In the genomic region with DNA sequence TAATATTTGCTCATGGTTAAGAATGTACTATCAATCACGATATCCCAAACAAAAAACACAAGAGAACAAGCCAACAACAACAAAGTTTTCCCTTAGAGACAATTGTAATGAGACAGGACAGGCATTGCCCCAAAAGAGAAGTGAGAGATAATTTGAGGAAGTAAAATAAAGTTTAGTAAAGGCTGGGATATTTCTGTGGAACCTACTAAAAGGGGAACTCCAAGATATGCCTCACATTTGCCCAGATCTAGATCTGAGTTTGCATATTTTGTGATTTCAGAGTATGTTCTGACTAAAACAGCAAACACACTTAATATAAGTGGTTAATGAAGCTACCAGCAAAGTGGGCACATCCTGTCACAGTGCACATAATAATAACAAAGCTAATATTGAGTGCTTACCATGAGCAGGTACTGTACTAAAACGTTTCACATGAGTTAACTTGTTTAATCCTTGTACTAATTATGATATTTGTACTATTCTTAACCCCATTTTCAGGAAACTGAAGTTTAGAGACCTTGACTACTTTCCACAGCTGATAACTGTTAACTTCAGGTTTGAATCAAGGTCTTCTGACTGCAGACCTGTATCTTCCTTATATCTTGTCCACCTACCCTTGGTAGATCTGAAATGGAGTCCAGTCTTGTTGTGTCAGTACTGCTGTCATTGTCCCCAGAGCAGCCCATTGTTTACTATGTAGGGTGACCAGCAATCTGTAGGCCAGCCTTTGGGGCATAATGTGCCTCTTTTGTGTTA, we compare ENCODE assay signal across 1 cellular context.
TF ChIP-seq lines count a peak whose summit lies in the region.

No MANE protein-coding gene starts in this region.

TF ChIP-seq in GM12878, 131 proteins besides CTCF, POLR2A, EP300 and RAD21 (continued from another document and continues in another):
- TF ChIP-seq, protein P1, sequence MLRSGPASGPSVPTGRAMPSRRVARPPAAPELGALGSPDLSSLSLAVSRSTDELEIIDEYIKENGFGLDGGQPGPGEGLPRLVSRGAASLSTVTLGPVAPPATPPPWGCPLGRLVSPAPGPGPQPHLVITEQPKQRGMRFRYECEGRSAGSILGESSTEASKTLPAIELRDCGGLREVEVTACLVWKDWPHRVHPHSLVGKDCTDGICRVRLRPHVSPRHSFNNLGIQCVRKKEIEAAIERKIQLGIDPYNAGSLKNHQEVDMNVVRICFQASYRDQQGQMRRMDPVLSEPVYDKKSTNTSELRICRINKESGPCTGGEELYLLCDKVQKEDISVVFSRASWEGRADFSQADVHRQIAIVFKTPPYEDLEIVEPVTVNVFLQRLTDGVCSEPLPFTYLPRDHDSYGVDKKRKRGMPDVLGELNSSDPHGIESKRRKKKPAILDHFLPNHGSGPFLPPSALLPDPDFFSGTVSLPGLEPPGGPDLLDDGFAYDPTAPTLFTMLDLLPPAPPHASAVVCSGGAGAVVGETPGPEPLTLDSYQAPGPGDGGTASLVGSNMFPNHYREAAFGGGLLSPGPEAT (IDR thresholded peaks at IDR 0.05; ENCODE audit: low read depth): peak; percentile 99
- TF ChIP-seq ZNF384 (IDR thresholded peaks at IDR 0.05; ENCODE audit: borderline replicate concordance, low read depth, low read length) (no peak), RAD51 (IDR thresholded peaks at IDR 0.05) (0 out of 2 replicates have a peak, but pooled peaks have one; percentile 23), RFX5 (IDR thresholded peaks at IDR 0.05; ENCODE audit: low read depth, low read length) (no peak), RCOR1 (conservative IDR thresholded peaks at IDR 0.05; ENCODE audit: low read depth, low read length) (0 out of 2 replicates have a peak, but pooled peaks have one; percentile 46), SIN3A (IDR thresholded peaks at IDR 0.05; ENCODE audit: low read depth, low read length) (no peak), CHD2 (IDR thresholded peaks at IDR 0.05; ENCODE audit: borderline replicate concordance, low read depth, low read length) (peak; percentile 74; the same call in 1 of the 2 replicates), HDAC2 (IDR thresholded peaks at IDR 0.05) (no peak), NR2C1 (IDR thresholded peaks at IDR 0.05) (no peak), HDAC6 (IDR thresholded peaks at IDR 0.05; ENCODE audit: unreplicated experiment) (no peak), STAT3 (IDR thresholded peaks at IDR 0.05; ENCODE audit: low read depth, low read length) (peak; percentile 76; the same call in 1 of the 2 replicates), TBL1XR1 (IDR thresholded peaks at IDR 0.05; ENCODE audit: low read depth, low read length) (peak; percentile 90; the same call in 1 of the 2 replicates), MYC (IDR thresholded peaks at IDR 0.05; ENCODE audit: insufficient read depth, insufficient read length, insufficient replicate concordance, low read length, severe bottlenecking) (no peak), CBX3 (IDR thresholded peaks at IDR 0.05; ENCODE audit: borderline replicate concordance, low read depth) (no peak), DPF2 (IDR thresholded peaks at IDR 0.05) (peak; percentile 99), POU2F2 (IDR thresholded peaks at IDR 0.05; ENCODE audit: borderline replicate concordance, low read depth, low read length) (peak; percentile 95), CHD4 (IDR thresholded peaks at IDR 0.05) (no peak), PAX8 (IDR thresholded peaks at IDR 0.05) (no peak), RBBP5 (conservative IDR thresholded peaks at IDR 0.05) (no peak), IRF4 (IDR thresholded peaks at IDR 0.05; ENCODE audit: low read depth, low read length) (peak; percentile 69), SMAD5 (IDR thresholded peaks at IDR 0.05; ENCODE audit: low read depth) (no peak), RELA (IDR thresholded peaks at IDR 0.05; ENCODE audit: borderline replicate concordance, partially characterized antibody) (peak; percentile 91), IKZF2 (IDR thresholded peaks at IDR 0.05) (peak; percentile 97 to 98), FOXK2 (IDR thresholded peaks at IDR 0.05) (no peak), FOS (IDR thresholded peaks at IDR 0.05; ENCODE audit: borderline replicate concordance, extremely low read depth, insufficient read length) (no peak), RB1 (IDR thresholded peaks at IDR 0.05; ENCODE audit: borderline replicate concordance) (no peak), NRF1 (conservative IDR thresholded peaks at IDR 0.05; ENCODE audit: low read depth, low read length) (no peak), KAT2A (conservative IDR thresholded peaks at IDR 0.05; ENCODE audit: control insufficient read depth, low read depth, low read length) (no peak), MXI1 (IDR thresholded peaks at IDR 0.05; ENCODE audit: low read depth, low read length) (no peak), FOXM1 (IDR thresholded peaks at IDR 0.05; ENCODE audit: low read depth, low read length) (peak; percentile 98), SMARCA5 (IDR thresholded peaks at IDR 0.05) (peak; percentile 90; the same call in 1 of the 2 replicates), ZNF207 (IDR thresholded peaks at IDR 0.05; ENCODE audit: borderline replicate concordance) (no peak; the same call in 1 of the 2 replicates)
- TF ChIP-seq, protein P2, sequence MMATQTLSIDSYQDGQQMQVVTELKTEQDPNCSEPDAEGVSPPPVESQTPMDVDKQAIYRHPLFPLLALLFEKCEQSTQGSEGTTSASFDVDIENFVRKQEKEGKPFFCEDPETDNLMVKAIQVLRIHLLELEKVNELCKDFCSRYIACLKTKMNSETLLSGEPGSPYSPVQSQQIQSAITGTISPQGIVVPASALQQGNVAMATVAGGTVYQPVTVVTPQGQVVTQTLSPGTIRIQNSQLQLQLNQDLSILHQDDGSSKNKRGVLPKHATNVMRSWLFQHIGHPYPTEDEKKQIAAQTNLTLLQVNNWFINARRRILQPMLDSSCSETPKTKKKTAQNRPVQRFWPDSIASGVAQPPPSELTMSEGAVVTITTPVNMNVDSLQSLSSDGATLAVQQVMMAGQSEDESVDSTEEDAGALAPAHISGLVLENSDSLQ (IDR thresholded peaks at IDR 0.05): peak; percentile 18; the same call in 1 of the 2 replicates
- TF ChIP-seq, protein P3, sequence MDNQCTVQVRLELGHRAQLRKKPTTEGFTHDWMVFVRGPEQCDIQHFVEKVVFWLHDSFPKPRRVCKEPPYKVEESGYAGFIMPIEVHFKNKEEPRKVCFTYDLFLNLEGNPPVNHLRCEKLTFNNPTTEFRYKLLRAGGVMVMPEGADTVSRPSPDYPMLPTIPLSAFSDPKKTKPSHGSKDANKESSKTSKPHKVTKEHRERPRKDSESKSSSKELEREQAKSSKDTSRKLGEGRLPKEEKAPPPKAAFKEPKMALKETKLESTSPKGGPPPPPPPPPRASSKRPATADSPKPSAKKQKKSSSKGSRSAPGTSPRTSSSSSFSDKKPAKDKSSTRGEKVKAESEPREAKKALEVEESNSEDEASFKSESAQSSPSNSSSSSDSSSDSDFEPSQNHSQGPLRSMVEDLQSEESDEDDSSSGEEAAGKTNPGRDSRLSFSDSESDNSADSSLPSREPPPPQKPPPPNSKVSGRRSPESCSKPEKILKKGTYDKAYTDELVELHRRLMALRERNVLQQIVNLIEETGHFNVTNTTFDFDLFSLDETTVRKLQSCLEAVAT (IDR thresholded peaks at IDR 0.05): no peak
- TF ChIP-seq, protein P4, sequence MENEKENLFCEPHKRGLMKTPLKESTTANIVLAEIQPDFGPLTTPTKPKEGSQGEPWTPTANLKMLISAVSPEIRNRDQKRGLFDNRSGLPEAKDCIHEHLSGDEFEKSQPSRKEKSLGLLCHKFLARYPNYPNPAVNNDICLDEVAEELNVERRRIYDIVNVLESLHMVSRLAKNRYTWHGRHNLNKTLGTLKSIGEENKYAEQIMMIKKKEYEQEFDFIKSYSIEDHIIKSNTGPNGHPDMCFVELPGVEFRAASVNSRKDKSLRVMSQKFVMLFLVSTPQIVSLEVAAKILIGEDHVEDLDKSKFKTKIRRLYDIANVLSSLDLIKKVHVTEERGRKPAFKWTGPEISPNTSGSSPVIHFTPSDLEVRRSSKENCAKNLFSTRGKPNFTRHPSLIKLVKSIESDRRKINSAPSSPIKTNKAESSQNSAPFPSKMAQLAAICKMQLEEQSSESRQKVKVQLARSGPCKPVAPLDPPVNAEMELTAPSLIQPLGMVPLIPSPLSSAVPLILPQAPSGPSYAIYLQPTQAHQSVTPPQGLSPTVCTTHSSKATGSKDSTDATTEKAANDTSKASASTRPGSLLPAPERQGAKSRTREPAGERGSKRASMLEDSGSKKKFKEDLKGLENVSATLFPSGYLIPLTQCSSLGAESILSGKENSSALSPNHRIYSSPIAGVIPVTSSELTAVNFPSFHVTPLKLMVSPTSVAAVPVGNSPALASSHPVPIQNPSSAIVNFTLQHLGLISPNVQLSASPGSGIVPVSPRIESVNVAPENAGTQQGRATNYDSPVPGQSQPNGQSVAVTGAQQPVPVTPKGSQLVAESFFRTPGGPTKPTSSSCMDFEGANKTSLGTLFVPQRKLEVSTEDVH (IDR thresholded peaks at IDR 0.05; ENCODE audit: low read depth, partially characterized antibody): no peak
- TF ChIP-seq, protein P5, sequence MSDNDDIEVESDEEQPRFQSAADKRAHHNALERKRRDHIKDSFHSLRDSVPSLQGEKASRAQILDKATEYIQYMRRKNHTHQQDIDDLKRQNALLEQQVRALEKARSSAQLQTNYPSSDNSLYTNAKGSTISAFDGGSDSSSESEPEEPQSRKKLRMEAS (IDR thresholded peaks at IDR 0.05; ENCODE audit: low read depth, low read length): no peak
- TF ChIP-seq, protein P6, sequence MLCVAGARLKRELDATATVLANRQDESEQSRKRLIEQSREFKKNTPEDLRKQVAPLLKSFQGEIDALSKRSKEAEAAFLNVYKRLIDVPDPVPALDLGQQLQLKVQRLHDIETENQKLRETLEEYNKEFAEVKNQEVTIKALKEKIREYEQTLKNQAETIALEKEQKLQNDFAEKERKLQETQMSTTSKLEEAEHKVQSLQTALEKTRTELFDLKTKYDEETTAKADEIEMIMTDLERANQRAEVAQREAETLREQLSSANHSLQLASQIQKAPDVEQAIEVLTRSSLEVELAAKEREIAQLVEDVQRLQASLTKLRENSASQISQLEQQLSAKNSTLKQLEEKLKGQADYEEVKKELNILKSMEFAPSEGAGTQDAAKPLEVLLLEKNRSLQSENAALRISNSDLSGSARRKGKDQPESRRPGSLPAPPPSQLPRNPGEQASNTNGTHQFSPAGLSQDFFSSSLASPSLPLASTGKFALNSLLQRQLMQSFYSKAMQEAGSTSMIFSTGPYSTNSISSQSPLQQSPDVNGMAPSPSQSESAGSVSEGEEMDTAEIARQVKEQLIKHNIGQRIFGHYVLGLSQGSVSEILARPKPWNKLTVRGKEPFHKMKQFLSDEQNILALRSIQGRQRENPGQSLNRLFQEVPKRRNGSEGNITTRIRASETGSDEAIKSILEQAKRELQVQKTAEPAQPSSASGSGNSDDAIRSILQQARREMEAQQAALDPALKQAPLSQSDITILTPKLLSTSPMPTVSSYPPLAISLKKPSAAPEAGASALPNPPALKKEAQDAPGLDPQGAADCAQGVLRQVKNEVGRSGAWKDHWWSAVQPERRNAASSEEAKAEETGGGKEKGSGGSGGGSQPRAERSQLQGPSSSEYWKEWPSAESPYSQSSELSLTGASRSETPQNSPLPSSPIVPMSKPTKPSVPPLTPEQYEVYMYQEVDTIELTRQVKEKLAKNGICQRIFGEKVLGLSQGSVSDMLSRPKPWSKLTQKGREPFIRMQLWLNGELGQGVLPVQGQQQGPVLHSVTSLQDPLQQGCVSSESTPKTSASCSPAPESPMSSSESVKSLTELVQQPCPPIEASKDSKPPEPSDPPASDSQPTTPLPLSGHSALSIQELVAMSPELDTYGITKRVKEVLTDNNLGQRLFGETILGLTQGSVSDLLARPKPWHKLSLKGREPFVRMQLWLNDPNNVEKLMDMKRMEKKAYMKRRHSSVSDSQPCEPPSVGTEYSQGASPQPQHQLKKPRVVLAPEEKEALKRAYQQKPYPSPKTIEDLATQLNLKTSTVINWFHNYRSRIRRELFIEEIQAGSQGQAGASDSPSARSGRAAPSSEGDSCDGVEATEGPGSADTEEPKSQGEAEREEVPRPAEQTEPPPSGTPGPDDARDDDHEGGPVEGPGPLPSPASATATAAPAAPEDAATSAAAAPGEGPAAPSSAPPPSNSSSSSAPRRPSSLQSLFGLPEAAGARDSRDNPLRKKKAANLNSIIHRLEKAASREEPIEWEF (IDR thresholded peaks at IDR 0.05; ENCODE audit: insufficient replicate concordance, low read depth, low read length): no peak
- TF ChIP-seq, protein P7, sequence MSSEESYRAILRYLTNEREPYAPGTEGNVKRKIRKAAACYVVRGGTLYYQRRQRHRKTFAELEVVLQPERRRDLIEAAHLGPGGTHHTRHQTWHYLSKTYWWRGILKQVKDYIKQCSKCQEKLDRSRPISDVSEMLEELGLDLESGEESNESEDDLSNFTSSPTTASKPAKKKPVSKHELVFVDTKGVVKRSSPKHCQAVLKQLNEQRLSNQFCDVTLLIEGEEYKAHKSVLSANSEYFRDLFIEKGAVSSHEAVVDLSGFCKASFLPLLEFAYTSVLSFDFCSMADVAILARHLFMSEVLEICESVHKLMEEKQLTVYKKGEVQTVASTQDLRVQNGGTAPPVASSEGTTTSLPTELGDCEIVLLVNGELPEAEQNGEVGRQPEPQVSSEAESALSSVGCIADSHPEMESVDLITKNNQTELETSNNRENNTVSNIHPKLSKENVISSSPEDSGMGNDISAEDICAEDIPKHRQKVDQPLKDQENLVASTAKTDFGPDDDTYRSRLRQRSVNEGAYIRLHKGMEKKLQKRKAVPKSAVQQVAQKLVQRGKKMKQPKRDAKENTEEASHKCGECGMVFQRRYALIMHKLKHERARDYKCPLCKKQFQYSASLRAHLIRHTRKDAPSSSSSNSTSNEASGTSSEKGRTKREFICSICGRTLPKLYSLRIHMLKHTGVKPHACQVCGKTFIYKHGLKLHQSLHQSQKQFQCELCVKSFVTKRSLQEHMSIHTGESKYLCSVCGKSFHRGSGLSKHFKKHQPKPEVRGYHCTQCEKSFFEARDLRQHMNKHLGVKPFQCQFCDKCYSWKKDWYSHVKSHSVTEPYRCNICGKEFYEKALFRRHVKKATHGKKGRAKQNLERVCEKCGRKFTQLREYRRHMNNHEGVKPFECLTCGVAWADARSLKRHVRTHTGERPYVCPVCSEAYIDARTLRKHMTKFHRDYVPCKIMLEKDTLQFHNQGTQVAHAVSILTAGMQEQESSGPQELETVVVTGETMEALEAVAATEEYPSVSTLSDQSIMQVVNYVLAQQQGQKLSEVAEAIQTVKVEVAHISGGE (CRISPR knock-in tag; IDR thresholded peaks at IDR 0.05): no peak
- TF ChIP-seq, protein P8, sequence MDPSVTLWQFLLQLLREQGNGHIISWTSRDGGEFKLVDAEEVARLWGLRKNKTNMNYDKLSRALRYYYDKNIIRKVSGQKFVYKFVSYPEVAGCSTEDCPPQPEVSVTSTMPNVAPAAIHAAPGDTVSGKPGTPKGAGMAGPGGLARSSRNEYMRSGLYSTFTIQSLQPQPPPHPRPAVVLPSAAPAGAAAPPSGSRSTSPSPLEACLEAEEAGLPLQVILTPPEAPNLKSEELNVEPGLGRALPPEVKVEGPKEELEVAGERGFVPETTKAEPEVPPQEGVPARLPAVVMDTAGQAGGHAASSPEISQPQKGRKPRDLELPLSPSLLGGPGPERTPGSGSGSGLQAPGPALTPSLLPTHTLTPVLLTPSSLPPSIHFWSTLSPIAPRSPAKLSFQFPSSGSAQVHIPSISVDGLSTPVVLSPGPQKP (IDR thresholded peaks at IDR 0.05; ENCODE audit: low read depth, low read length): no peak
- TF ChIP-seq, protein P9, sequence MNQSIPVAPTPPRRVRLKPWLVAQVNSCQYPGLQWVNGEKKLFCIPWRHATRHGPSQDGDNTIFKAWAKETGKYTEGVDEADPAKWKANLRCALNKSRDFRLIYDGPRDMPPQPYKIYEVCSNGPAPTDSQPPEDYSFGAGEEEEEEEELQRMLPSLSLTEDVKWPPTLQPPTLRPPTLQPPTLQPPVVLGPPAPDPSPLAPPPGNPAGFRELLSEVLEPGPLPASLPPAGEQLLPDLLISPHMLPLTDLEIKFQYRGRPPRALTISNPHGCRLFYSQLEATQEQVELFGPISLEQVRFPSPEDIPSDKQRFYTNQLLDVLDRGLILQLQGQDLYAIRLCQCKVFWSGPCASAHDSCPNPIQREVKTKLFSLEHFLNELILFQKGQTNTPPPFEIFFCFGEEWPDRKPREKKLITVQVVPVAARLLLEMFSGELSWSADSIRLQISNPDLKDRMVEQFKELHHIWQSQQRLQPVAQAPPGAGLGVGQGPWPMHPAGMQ (IDR thresholded peaks at IDR 0.05; ENCODE audit: borderline replicate concordance): no peak
